7 cellular contexts compared by ENCODE assay signal in genomic region chr11:108120936-108121273, GRCh38. TPM values are rescaled to one million over a fixed set of nuclear protein-coding genes. Genes with fewer than 3 reads are reported as not detected.
DNase-seq lines count a peak whose midpoint lies in the region; ATAC-seq and TF ChIP-seq lines count a peak whose summit lies in the region.
"Not testable (repeated sequence)": the region's sequence is repeated elsewhere in the genome, so short reads cannot be mapped to it uniquely, and the experiment has no call there.

No MANE protein-coding gene starts in this region.

- not testable (repeated sequence) for TF ChIP-seq RAD21 in IMR-90 (IDR thresholded peaks at IDR 0.05; ENCODE audit: low read length)

- H4K8ac ChIP-seq in IMR-90 (ENCODE audit: low read depth in 2 of 2, low read length in 2 of 2), result peak overlapping the region; percentile 44 to 83

- not testable (repeated sequence) for H3K27me3 Mint-ChIP-seq in activated CD4-positive, alpha-beta T cell treated with anti-CD3 and anti-CD28 coated beads for 36 hours; MCF 10A (ENCODE audit: insufficient read depth, unreplicated experiment)

- H3K27ac ChIP-seq in IMR-90 (ENCODE audit: insufficient read depth, low read length), result not testable (repeated sequence)
- peak overlapping the region; percentile 37 to 98 (median 90) for H3K27ac ChIP-seq in gastroesophageal sphincter
- peak overlapping the region; percentile 92 to 94 for H3K27ac ChIP-seq in mucosa of rectum (ENCODE audit: low read depth in 2 of 2, low read length in 2 of 2)
- peak overlapping the region in 16 of 21 experiments; percentile 59 to 96 (median 84) for H3K27ac ChIP-seq in skin epidermis

- peak overlapping the region; percentile 90 for H2AFZ ChIP-seq in IMR-90 (replicated peaks; ENCODE audit: low read length, poor library complexity)

- in situ Hi-C loops in IMR-90 (cut with MboI; ENCODE audit: low sequenced_read_pairs), result not testable (repeated sequence)

- H3K4me2 ChIP-seq in IMR-90 (ENCODE audit: low read depth, low read length), result peak overlapping the region; percentile 68

- H3K79me1 ChIP-seq in IMR-90 (ENCODE audit: low read depth in 1 of 2, low read length in 2 of 2), result peaks cover 11 to 36% of the 10 kb centered on the region in 2 experiments; a peak in 3 of 4 replicates

- H3K56ac ChIP-seq in IMR-90 (ENCODE audit: extremely low read depth, insufficient read depth, low read length), result not testable (repeated sequence)

- H3K36me3 Mint-ChIP-seq in activated CD4-positive, alpha-beta T cell treated with anti-CD3 and anti-CD28 coated beads for 36 hours (ENCODE audit: low read depth), result peaks cover 11% of the 10 kb centered on the region
- peaks cover 22% of the 10 kb centered on the region for H3K36me3 Mint-ChIP-seq in MCF 10A (ENCODE audit: insufficient read depth, unreplicated experiment)

- DNase-seq in IMR-90; activated CD4-positive, alpha-beta T cell treated with anti-CD3 and anti-CD28 coated beads for 36 hours; MCF 10A (ENCODE audit: unreplicated experiment): not testable (repeated sequence)

- dilution Hi-C loops in IMR-90 (cut with HindIII; ENCODE audit: low sequenced_read_pairs, unreplicated experiment), result not testable (repeated sequence)

- H2BK15ac ChIP-seq in IMR-90 (ENCODE audit: low read depth, low read length), result 0 out of 3 replicates have a peak overlapping the region, but pooled peaks have one; percentile 12

- peaks cover 13% of the 10 kb centered on the region for H3K9me1 ChIP-seq in IMR-90 (ENCODE audit: insufficient read depth, low read length)

- peak overlapping the region; percentile 87 for H3K4me3 Mint-ChIP-seq in activated CD4-positive, alpha-beta T cell treated with anti-CD3 and anti-CD28 coated beads for 36 hours
- peak overlapping the region; percentile 83 for H3K4me3 Mint-ChIP-seq in MCF 10A (ENCODE audit: unreplicated experiment)

- H3K27me3 ChIP-seq in IMR-90 (ENCODE audit: control insufficient read depth, insufficient read depth, low read length); gastroesophageal sphincter; mucosa of rectum (ENCODE audit: control insufficient read depth in 2 of 2, insufficient read depth in 2 of 2, low read length in 2 of 2): not testable (repeated sequence)

- not testable (repeated sequence) for H3K9me3 ChIP-seq in IMR-90 (ENCODE audit: control insufficient read depth, insufficient read depth, low read length); gastroesophageal sphincter; mucosa of rectum (ENCODE audit: control insufficient read depth in 2 of 2, low read length in 2 of 2)

- not testable (repeated sequence) for TF ChIP-seq CTCF in IMR-90 (conservative IDR thresholded peaks at IDR 0.05; ENCODE audit: low read depth, low read length); MCF 10A (IDR thresholded peaks at IDR 0.05; ENCODE audit: unreplicated experiment); gastroesophageal sphincter (IDR thresholded peaks at IDR 0.05)

- not testable (repeated sequence) for H4K20me1 ChIP-seq in IMR-90 (ENCODE audit: insufficient read depth, low read length)

- peaks cover 39% of the 10 kb centered on the region for H3K4me1 Mint-ChIP-seq in activated CD4-positive, alpha-beta T cell treated with anti-CD3 and anti-CD28 coated beads for 36 hours
- H3K4me1 Mint-ChIP-seq in MCF 10A (ENCODE audit: insufficient read depth, unreplicated experiment), result peaks cover 36% of the 10 kb centered on the region

- H4K91ac ChIP-seq in IMR-90 (ENCODE audit: insufficient read depth, low read depth, low read length), result not testable (repeated sequence)

- not testable (repeated sequence) for H2BK120ac ChIP-seq in IMR-90 (ENCODE audit: low read depth, low read length)

- not testable (repeated sequence) for H3K14ac ChIP-seq in IMR-90 (replicated peaks; ENCODE audit: low read depth, low read length)

- H3K27ac Mint-ChIP-seq in activated CD4-positive, alpha-beta T cell treated with anti-CD3 and anti-CD28 coated beads for 36 hours, result peak overlapping the region; percentile 78
- H3K27ac Mint-ChIP-seq in MCF 10A (ENCODE audit: low read depth, unreplicated experiment), result peak overlapping the region; percentile 91

- not testable (repeated sequence) for H3K18ac ChIP-seq in IMR-90 (ENCODE audit: low read depth, low read length)

- intact Hi-C loops in IMR-90 (cut with micrococcal nuclease), result loop anchor here (1.0 to 5.0 kb wide), 3 partner anchors 101 to 1816 kb away; partner anchors contain the start of genes ATM and NPAT
- intact Hi-C loops in activated CD4-positive, alpha-beta T cell treated with anti-CD3 and anti-CD28 coated beads for 36 hours (cut with DNase I, micrococcal nuclease), result loop anchor here (1.0 to 5.0 kb wide), 12 partner anchors 101 to 556 kb away; partner anchors contain the start of genes C11orf65 (in 2 of the 2), CUL5 (in 2 of the 2), EXPH5 (in 2 of the 2) and ALKBH8 (in 1 of the 2)
- intact Hi-C loops in MCF 10A (cut with micrococcal nuclease), result loop anchor here (2.0 kb wide), 1 partner anchor 528 kb away; no protein-coding TSS in a partner anchor

- H3K4ac ChIP-seq in IMR-90 (ENCODE audit: low read depth, low read length), result 0 out of 2 replicates have a peak overlapping the region, but pooled peaks have one; percentile 7

- not testable (repeated sequence) for H2BK20ac ChIP-seq in IMR-90 (ENCODE audit: low read depth, low read length)

- TF ChIP-seq EP300 in gastroesophageal sphincter (IDR thresholded peaks at IDR 0.05), result not testable (repeated sequence)

- not testable (repeated sequence) for H3K36me3 ChIP-seq in IMR-90 (ENCODE audit: control insufficient read depth, insufficient read depth, low read length); gastroesophageal sphincter; mucosa of rectum (ENCODE audit: control insufficient read depth in 2 of 2, insufficient read depth in 2 of 2, low read length in 2 of 2)

- H2AK9ac ChIP-seq in IMR-90 (replicated peaks; ENCODE audit: low read depth, low read length, poor library complexity), result peak overlapping the region; percentile 8

- H2BK5ac ChIP-seq in IMR-90 (ENCODE audit: low read depth, low read length, poor library complexity, severe bottlenecking), result not testable (repeated sequence)

- ATAC-seq in GM19043 (IDR thresholded peaks at IDR 0.05; ENCODE audit: low read depth, unreplicated experiment), result peak; percentile 4
- ATAC-seq in IMR-90 (ENCODE audit: low read depth); gastroesophageal sphincter: not testable (repeated sequence)
- peak; percentile 7 for ATAC-seq in activated CD4-positive, alpha-beta T cell treated with anti-CD3 and anti-CD28 coated beads for 36 hours

- POLR2A ChIA-PET in IMR-90 (lab: Charles Lee; ENCODE audit: unreplicated experiment) (interaction anchor here (0.5 kb wide), 1 partner anchor 94 kb away, joined by 3 read pairs; no protein-coding TSS in a partner anchor), MCF 10A (lab: Yijun Ruan, JAX) (interaction anchor here (1.7 to 3.2 kb wide), 2 partner anchors 9 to 101 kb away, joined by 5 to 22 read pairs; partner anchors contain the start of genes ATM and NPAT)
- POLR2A ChIA-PET in activated CD4-positive, alpha-beta T cell treated with anti-CD3 and anti-CD28 coated beads for 36 hours (lab: Charles Lee), result not testable (repeated sequence)

- WGBS in IMR-90 (ENCODE audit: extremely low coverage in 2 of 2, insufficient read length in 1 of 2), 2 experiments, result no CpG with 5 or more reads among the region's 7 CpGs
- WGBS in gastroesophageal sphincter (ENCODE audit: low coverage in 1 of 2), 2 donors, result 54 to 80% methylated on average over 1 to 5 of the region's 7 CpGs

- not testable (repeated sequence) for H3K9ac ChIP-seq in IMR-90 (ENCODE audit: low read depth, low read length)
- peak overlapping the region; percentile 9 to 79 for H3K9ac ChIP-seq in mucosa of rectum (ENCODE audit: low read depth in 1 of 2, low read length in 2 of 2)

- H3K4me1 ChIP-seq in IMR-90 (ENCODE audit: control insufficient read depth, insufficient read depth, low read length), result not testable (repeated sequence)
- H3K4me1 ChIP-seq in gastroesophageal sphincter (peaks cover 3 to 58% (median 6%) of the 10 kb centered on the region in 3 donors), mucosa of rectum (ENCODE audit: control insufficient read depth in 2 of 2, insufficient read depth in 2 of 2, low read length in 2 of 2) (peaks cover 21 to 25% of the 10 kb centered on the region in 2 donors)

- not testable (repeated sequence) for H2AK5ac ChIP-seq in IMR-90 (ENCODE audit: low read depth, low read length)

- CTCF ChIA-PET in IMR-90 (lab: Yijun Ruan, JAX), result not testable (repeated sequence)
- CTCF ChIA-PET in activated CD4-positive, alpha-beta T cell treated with anti-CD3 and anti-CD28 coated beads for 36 hours (lab: Charles Lee), result interaction anchor here (0.6 to 1.4 kb wide), 2 partner anchors 8 to 85 kb away, joined by 3 to 8 read pairs; no protein-coding TSS in a partner anchor
- CTCF ChIA-PET in MCF 10A (lab: Yijun Ruan, JAX), result interaction anchor here (0.7 kb wide), 1 partner anchor 529 kb away, joined by 4 read pairs; no protein-coding TSS in a partner anchor

- not testable (repeated sequence) for TF ChIP-seq POLR2A in IMR-90 (IDR thresholded peaks at IDR 0.05; ENCODE audit: low read depth, low read length); gastroesophageal sphincter (IDR thresholded peaks at IDR 0.05)

- H3K9me3 Mint-ChIP-seq in activated CD4-positive, alpha-beta T cell treated with anti-CD3 and anti-CD28 coated beads for 36 hours (ENCODE audit: low read depth); MCF 10A (ENCODE audit: unreplicated experiment): not testable (repeated sequence)

- H4K5ac ChIP-seq in IMR-90 (ENCODE audit: low read depth, low read length), result peak overlapping the region; percentile 7

- BruUV-seq in IMR-90 (replicated peaks; lab: Mats Ljungman, UMichigan); MCF 10A (replicated peaks; lab: Mats Ljungman, UMichigan): not testable (repeated sequence)

- not testable (repeated sequence) for H3K23ac ChIP-seq in IMR-90 (ENCODE audit: low read depth, low read length)

- H3K4me3 ChIP-seq in IMR-90 (ENCODE audit: insufficient read depth, low read depth, low read length) (peak overlapping the region; percentile 86), gastroesophageal sphincter (peak overlapping the region; percentile 54 to 56), mucosa of rectum (ENCODE audit: low read length in 2 of 2) (peak overlapping the region; percentile 85 to 86), skin epidermis (peak overlapping the region; percentile 52 to 91 (median 72))

RNA-seq across cellular contexts. Expression of gene ACAT1, which starts 0.5 kb away (rescaled TPM):
- total RNA-seq in IMR-90 (2012; rRNA removed) (57.7 and 87.2 TPM in 2 replicates), MCF 10A (2022) (75.5 and 86.8 TPM in 2 replicates), gastroesophageal sphincter (100 to 1,000 TPM; 171 to 345 (median 231) TPM)
- polyA plus RNA-seq in IMR-90 (2012; rRNA removed), result 54.1 and 59.9 TPM in 2 replicates
- polyA plus RNA-seq in IMR-90 (2012; cell fraction: cytosol; rRNA removed), result 85.8 and 93.9 TPM in 2 replicates
- 22.5 and 32.7 TPM in 2 replicates for polyA plus RNA-seq in IMR-90 (2012; cell fraction: nucleus; rRNA removed; ENCODE audit: low replicate concordance)
- total RNA-seq in activated CD4-positive, alpha-beta T cell treated with anti-CD3 and anti-CD28 coated beads for 36 hours, result 10 to 100 TPM; 59.0 to 67.0 TPM
